ENCODE assay signal across 31 cellular contexts in the genomic region with DNA sequence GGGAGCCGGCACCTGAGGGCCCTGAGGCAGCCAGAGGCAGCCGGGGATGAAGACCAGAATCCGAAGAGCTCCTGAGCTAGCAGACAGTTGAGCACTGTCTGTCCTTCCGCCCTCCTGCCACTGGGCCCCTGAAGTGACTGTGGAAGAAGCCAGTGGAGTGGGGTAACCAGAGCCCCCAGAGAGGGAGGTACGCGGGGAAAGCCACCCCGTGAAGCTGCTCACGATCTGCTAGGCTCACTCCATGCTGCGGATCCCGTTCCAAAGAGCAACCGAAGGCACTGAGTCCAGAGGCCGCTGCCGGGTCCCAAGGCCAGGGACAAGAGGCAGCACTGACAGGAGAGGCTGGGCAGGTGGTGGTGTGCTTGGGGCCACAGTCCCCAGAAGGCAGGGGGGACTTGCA.
"Had no signal": no experiment of that assay in that cellular context is flagged by ENCODE, and none has a peak within 500 bp of the region (broad histone marks: within the 10 kb centered on the region; RNA-seq: fewer than 3 reads in every experiment).

No MANE protein-coding gene starts in this region.

- H3K9me3 Mint-ChIP-seq: activated naive CD4-positive, alpha-beta T cell treated with anti-CD3 and anti-CD28 coated beads, Interleukin-2, amount 50 U/mL, for 24 hours; activated naive CD8-positive, alpha-beta T cell treated with anti-CD3 and anti-CD28 coated beads, Interleukin-2, amount 50 U/mL, for 24 hours had no signal

- ATAC-seq: activated CD8-positive, alpha-beta memory T cell treated with anti-CD3 and anti-CD28 coated beads, Interleukin-2, amount 10 ng/mL, durations not matched to agents 7 days and 5 days; activated CD8-positive, alpha-beta T cell treated with anti-CD3 and anti-CD28 coated beads, Interleukin-2, amount 10 ng/mL, durations not matched to agents 7 days and 5 days; activated naive CD8-positive, alpha-beta T cell treated with anti-CD3 and anti-CD28 coated beads, Interleukin-2, amount 50 U/mL, for 24 hours; body of pancreas; esophagus mucosa; WTC11 had no signal

- H3K9me3 ChIP-seq: adrenal gland, body of pancreas had no signal

- H3K4me1 Mint-ChIP-seq: activated CD8-positive, alpha-beta memory T cell treated with anti-CD3 and anti-CD28 coated beads, Interleukin-2, amount 10 ng/mL, durations not matched to agents 7 days and 5 days; activated naive CD8-positive, alpha-beta T cell treated with anti-CD3 and anti-CD28 coated beads for 36 hours; activated naive CD8-positive, alpha-beta T cell treated with anti-CD3 and anti-CD28 coated beads, Interleukin-2, amount 50 U/mL, for 24 hours; WTC11 had no signal

- H3K4me1 ChIP-seq: adrenal gland, body of pancreas had no signal

- DNase-seq: activated CD4-positive, alpha-beta T cell treated with anti-CD3 and anti-CD28 coated beads for 1 hour; activated CD4-positive, alpha-beta T cell treated with anti-CD3 and anti-CD28 coated beads for 48 hours; activated CD4-positive, alpha-beta T cell treated with anti-CD3 and anti-CD28 coated beads, Interleukin-2, amount 50 U/mL, for 1 hour; activated CD4-positive, alpha-beta T cell treated with anti-CD3 and anti-CD28 coated beads, Interleukin-2, amount 50 U/mL, for 48 hours; activated CD8-positive, alpha-beta memory T cell treated with anti-CD3 and anti-CD28 coated beads, Interleukin-2, amount 10 ng/mL, durations not matched to agents 7 days and 5 days; activated CD8-positive, alpha-beta memory T cell treated with anti-CD3 and anti-CD28 coated beads, Interleukin-2, amount 50 U/mL, for 4 hours; activated CD8-positive, alpha-beta T cell treated with anti-CD3 and anti-CD28 coated beads, Interleukin-2, amount 10 ng/mL, durations not matched to agents 7 days and 5 days; activated effector memory CD4-positive, alpha-beta T cell treated with anti-CD3 and anti-CD28 coated beads, Interleukin-2, amount 50 U/mL, for 16 hours; activated naive CD4-positive, alpha-beta T cell treated with anti-CD3 and anti-CD28 coated beads for 36 hours; activated naive CD8-positive, alpha-beta T cell treated with anti-CD3 and anti-CD28 coated beads for 36 hours; activated naive CD8-positive, alpha-beta T cell treated with anti-CD3 and anti-CD28 coated beads, Interleukin-2, amount 50 U/mL, for 24 hours; activated T-cell treated with anti-CD3 and anti-CD28 coated beads, Interleukin-2, amount 50 U/mL, for 1 hour; activated T-cell treated with anti-CD3 and anti-CD28 coated beads, Interleukin-2, amount 50 U/mL, for 48 hours; adrenal gland; amygdala; aorta; body of pancreas; caudate nucleus; cortex of kidney; dermis blood vessel endothelial cell; effector CD8-positive, alpha-beta T cell; head of caudate nucleus; T-helper 2 cell had no signal

- H3K27ac Mint-ChIP-seq: activated CD8-positive, alpha-beta memory T cell treated with anti-CD3 and anti-CD28 coated beads, Interleukin-2, amount 10 ng/mL, durations not matched to agents 7 days and 5 days; activated CD8-positive, alpha-beta T cell treated with anti-CD3 and anti-CD28 coated beads, Interleukin-2, amount 10 ng/mL, durations not matched to agents 7 days and 5 days; activated naive CD4-positive, alpha-beta T cell treated with anti-CD3 and anti-CD28 coated beads for 36 hours; activated naive CD4-positive, alpha-beta T cell treated with anti-CD3 and anti-CD28 coated beads, Interleukin-2, amount 50 U/mL, for 24 hours; activated naive CD8-positive, alpha-beta T cell treated with anti-CD3 and anti-CD28 coated beads for 36 hours; activated naive CD8-positive, alpha-beta T cell treated with anti-CD3 and anti-CD28 coated beads, Interleukin-2, amount 50 U/mL, for 24 hours; activated T-helper 1 cell treated with anti-CD3 and anti-CD28 coated beads, Interleukin-12 subunit alpha, Interleukin-12 subunit beta, Interleukin-2, Interleukin-4 antibody, amounts not matched to agents 30 ng/mL and 10 ng/mL and 1 ng/mL, durations not matched to agents 14 hours and 24 hours and 36 hours; activated T-helper 2 cell treated with anti-CD3 and anti-CD28 coated beads, Interferon-gamma antibody, Interleukin-2, Interleukin-4, amounts not matched to agents 10 μg/mL and 5 μg/mL and 100 μg/mL, durations not matched to agents 14 hours and 24 hours and 36 hours had no signal

- H3K4me3 Mint-ChIP-seq: activated CD8-positive, alpha-beta memory T cell treated with anti-CD3 and anti-CD28 coated beads, Interleukin-2, amount 10 ng/mL, durations not matched to agents 7 days and 5 days; activated CD8-positive, alpha-beta T cell treated with anti-CD3 and anti-CD28 coated beads, Interleukin-2, amount 10 ng/mL, durations not matched to agents 7 days and 5 days; activated naive CD4-positive, alpha-beta T cell treated with anti-CD3 and anti-CD28 coated beads for 36 hours; activated naive CD4-positive, alpha-beta T cell treated with anti-CD3 and anti-CD28 coated beads, Interleukin-2, amount 50 U/mL, for 24 hours; activated naive CD8-positive, alpha-beta T cell treated with anti-CD3 and anti-CD28 coated beads for 36 hours; activated naive CD8-positive, alpha-beta T cell treated with anti-CD3 and anti-CD28 coated beads, Interleukin-2, amount 50 U/mL, for 24 hours; activated T-helper 1 cell treated with anti-CD3 and anti-CD28 coated beads, Interleukin-12 subunit alpha, Interleukin-12 subunit beta, Interleukin-2, Interleukin-4 antibody, amounts not matched to agents 30 ng/mL and 10 ng/mL and 1 ng/mL, durations not matched to agents 14 hours and 24 hours and 36 hours; WTC11 had no signal

- H3K4me3 ChIP-seq: adrenal gland, body of pancreas had no signal

- FAIRE-seq: colon, endometrium, frontal cortex had no signal

- H3K27ac ChIP-seq: adrenal gland, body of pancreas had no signal

- H3K27me3 ChIP-seq: adrenal gland, body of pancreas had no signal
